21 cellular contexts compared by ENCODE assay signal in genomic region chr11:1232328-1233321, GRCh38. TPM values are rescaled to one million over a fixed set of nuclear protein-coding genes. Genes with fewer than 3 reads are reported as not detected.
DNase-seq lines count a peak whose midpoint lies in the region; ATAC-seq and TF ChIP-seq lines count a peak whose summit lies in the region.
"Had no signal": no experiment of that assay in that cellular context is flagged by ENCODE, and none has a peak within 500 bp of the region (broad histone marks: within the 10 kb centered on the region; RNA-seq: fewer than 3 reads in every experiment).

No MANE protein-coding gene starts in this region.

- H3K4me3 ChIP-seq in endodermal cell (ENCODE audit: low read length) (no peak overlapping the region), lower lobe of right lung (no peak overlapping the region)
- H3K4me3 ChIP-seq: esophagus squamous epithelium, heart right ventricle, ovary, SJSA1, thoracic aorta had no signal

- H3K27ac ChIP-seq in endodermal cell (ENCODE audit: low read depth, low read length) = no peak overlapping the region
- H3K27ac ChIP-seq in lower lobe of right lung = no peak overlapping the region
- H3K27ac ChIP-seq: heart right ventricle, ovary, SJSA1, thoracic aorta had no signal

- H3K4me1 ChIP-seq in endodermal cell (ENCODE audit: control insufficient read depth, insufficient read depth, low read length) = no peaks in the 10 kb centered on the region
- H3K4me1 ChIP-seq in lower lobe of right lung = no peaks in the 10 kb centered on the region
- H3K4me1 ChIP-seq: heart right ventricle, SJSA1 had no signal

- H3K4me3 Mint-ChIP-seq in CD14-positive monocyte (no peak overlapping the region), endodermal cell (no peak overlapping the region), type B pancreatic cell (no peak overlapping the region)
- H3K4me3 Mint-ChIP-seq: activated CD4-positive, alpha-beta T cell treated with anti-CD3 and anti-CD28 coated beads, Interleukin-2, amount 10 ng/mL, durations not matched to agents 24 days and 14 days; activated naive CD8-positive, alpha-beta T cell; brain; HFFc6 had no signal

- TF ChIP-seq CTCF in CD14-positive monocyte (IDR thresholded peaks at IDR 0.05) = no peak
- TF ChIP-seq CTCF in GM20000 (IDR thresholded peaks at IDR 0.05; ENCODE audit: extremely low read depth, missing control alignments) = no peak
- no peak for TF ChIP-seq CTCF in endodermal cell (conservative IDR thresholded peaks at IDR 0.05)
- TF ChIP-seq CTCF in lower lobe of right lung (IDR thresholded peaks at IDR 0.05) = no peak
- TF ChIP-seq CTCF in type B pancreatic cell (conservative IDR thresholded peaks at IDR 0.05) = no peak

- H3K4me1 Mint-ChIP-seq in CD14-positive monocyte (no peaks in the 10 kb centered on the region), endodermal cell (no peaks in the 10 kb centered on the region), type B pancreatic cell (ENCODE audit: unreplicated experiment) (no peaks in the 10 kb centered on the region)
- H3K4me1 Mint-ChIP-seq: activated CD4-positive, alpha-beta T cell treated with anti-CD3 and anti-CD28 coated beads, Interleukin-2, amount 10 ng/mL, durations not matched to agents 24 days and 14 days; brain had no signal

- H3K36me3 Mint-ChIP-seq in CD14-positive monocyte (no peaks in the 10 kb centered on the region), endodermal cell (ENCODE audit: low read depth) (no peaks in the 10 kb centered on the region), type B pancreatic cell (no peaks in the 10 kb centered on the region)
- H3K36me3 Mint-ChIP-seq: activated naive CD8-positive, alpha-beta T cell; brain had no signal

- H3K9me3 Mint-ChIP-seq in CD14-positive monocyte (no peaks in the 10 kb centered on the region), endodermal cell (no peaks in the 10 kb centered on the region), type B pancreatic cell (no peaks in the 10 kb centered on the region)
- H3K9me3 Mint-ChIP-seq: activated CD4-positive, alpha-beta T cell treated with anti-CD3 and anti-CD28 coated beads, Interleukin-2, amount 10 ng/mL, durations not matched to agents 24 days and 14 days; brain; HFFc6 had no signal

- peak; percentile 33 for DNase-seq in CD14-positive monocyte (ENCODE audit: low spot score)
- DNase-seq in GM20000 (ENCODE audit: low spot score) = peak; percentile 32
- DNase-seq in endodermal cell = peak; percentile 36
- DNase-seq in lower lobe of right lung = peak; percentile 45
- DNase-seq in UCSD-AML1 (lab: John Stamatoyannopoulos, UW; ENCODE audit: unreplicated experiment) = no peak
- DNase-seq in NOMO-1 (lab: John Stamatoyannopoulos, UW; ENCODE audit: unreplicated experiment in 2 of 2) = no peak
- no peak for DNase-seq in type B pancreatic cell (ENCODE audit: extremely low spot score, unreplicated experiment)
- DNase-seq in NCI-H2107 (lab: John Stamatoyannopoulos, UW) = no peak
- DNase-seq: activated CD4-positive, alpha-beta T cell treated with anti-CD3 and anti-CD28 coated beads, Interleukin-2, amount 10 ng/mL, durations not matched to agents 24 days and 14 days; activated T-cell treated with anti-CD3 and anti-CD28 coated beads for 4 hours; esophagus squamous epithelium; HFFc6; NCI-H2227 treated with DMSO at 0.1 percent for 48 hours had no signal

- 91 to 92% methylated on average over 24 to 67 of the region's 67 CpGs for WGBS in endodermal cell (ENCODE audit: insufficient coverage in 1 of 2, insufficient read length in 1 of 2), 2 experiments

- intact Hi-C loops in CD14-positive monocyte (cut with micrococcal nuclease) (no loop called here), lower lobe of right lung (cut with DNase I) (no loop called here)

- no peak overlapping the region for H3K9ac ChIP-seq in endodermal cell (ENCODE audit: extremely low read depth, low read length, poor library complexity, severe bottlenecking)

- H3K27me3 ChIP-seq in endodermal cell (ENCODE audit: control insufficient read depth, insufficient read depth, low read length, poor library complexity, severe bottlenecking) (no peaks in the 10 kb centered on the region), lower lobe of right lung (ENCODE audit: low read depth) (peaks cover 28% of the 10 kb centered on the region)
- H3K27me3 ChIP-seq: ovary, SJSA1 had no signal

- no peak overlapping the region for H3K27ac Mint-ChIP-seq in CD14-positive monocyte
- no peak overlapping the region for H3K27ac Mint-ChIP-seq in endodermal cell
- H3K27ac Mint-ChIP-seq in type B pancreatic cell = no peak overlapping the region
- H3K27ac Mint-ChIP-seq: activated CD4-positive, alpha-beta T cell treated with anti-CD3 and anti-CD28 coated beads, Interleukin-2, amount 10 ng/mL, durations not matched to agents 24 days and 14 days; activated naive CD8-positive, alpha-beta T cell; brain; HFFc6 had no signal

- no peak for ATAC-seq in lower lobe of right lung
- ATAC-seq: heart right ventricle had no signal

- peaks cover 0 to 5% (median 3%) of the 10 kb centered on the region in 3 donors for H3K27me3 Mint-ChIP-seq in CD14-positive monocyte (ENCODE audit: low read depth in 3 of 3)
- no peaks in the 10 kb centered on the region for H3K27me3 Mint-ChIP-seq in endodermal cell (ENCODE audit: insufficient read depth)
- H3K27me3 Mint-ChIP-seq in type B pancreatic cell = no peaks in the 10 kb centered on the region
- H3K27me3 Mint-ChIP-seq: activated CD4-positive, alpha-beta T cell treated with anti-CD3 and anti-CD28 coated beads, Interleukin-2, amount 10 ng/mL, durations not matched to agents 24 days and 14 days; activated naive CD8-positive, alpha-beta T cell; brain had no signal

- H3K9me3 ChIP-seq in endodermal cell (ENCODE audit: control insufficient read depth, low read length) (no peaks in the 10 kb centered on the region), lower lobe of right lung (no peaks in the 10 kb centered on the region)
- H3K9me3 ChIP-seq: esophagus squamous epithelium, heart right ventricle, ovary, SJSA1, thoracic aorta had no signal

- H3K36me3 ChIP-seq in endodermal cell (ENCODE audit: control insufficient read depth, insufficient read depth, low read length) (no peaks in the 10 kb centered on the region), lower lobe of right lung (no peaks in the 10 kb centered on the region)
- H3K36me3 ChIP-seq: esophagus squamous epithelium, heart right ventricle, ovary, SJSA1, thoracic aorta had no signal

RNA-seq across cellular contexts. Expression of gene MUC5B, which starts 9.8 kb away (rescaled TPM):
- polyA plus RNA-seq in CD14-positive monocyte = not detected
- total RNA-seq in endodermal cell = not detected
- polyA plus RNA-seq in endodermal cell (2013, experiment 1 of 2) = 0.04 TPM
- 0.04 TPM for polyA plus RNA-seq in endodermal cell (2013, experiment 2 of 2)
- 57.5 TPM for total RNA-seq in lower lobe of right lung
- 0.48 and 2.0 TPM in 2 replicates for total RNA-seq in type B pancreatic cell (ENCODE audit: low replicate concordance)
- total RNA-seq: activated CD4-positive, alpha-beta T cell treated with anti-CD3 and anti-CD28 coated beads, Interleukin-2, amount 10 ng/mL, durations not matched to agents 24 days and 14 days; dermis microvascular lymphatic vessel endothelial cell; heart right ventricle; HFFc6; kidney epithelial cell; SJSA1; thoracic aorta had no signal
- polyA plus RNA-seq: heart right ventricle had no signal

Comparison
In these comparisons a context has a peak if more than half of its experiments do, and no peak if none do; other contexts are left out.
1. DNase-seq: peak in CD14-positive monocyte (single experiment), GM20000 (single experiment), endodermal cell (single experiment) and lower lobe of right lung (single experiment); none in UCSD-AML1 (single experiment), NOMO-1 (0 of 2), type B pancreatic cell (single experiment) and NCI-H2107 (single experiment).
2. RNA of gene MUC5B, which starts 9.8 kb away (total RNA-seq): 57.5 TPM in lower lobe of right lung (single experiment); 0.48 to 2.0 TPM in type B pancreatic cell and not detected in endodermal cell; every median in the first group is over 10 times any median in the second.